ENCODE assay signal across 8 cellular contexts in genomic region chr14:90256354-90257131, GRCh38. TPM values are rescaled to one million over a fixed set of nuclear protein-coding genes. Genes with fewer than 3 reads are reported as not detected.
A peak's percentile ranks its signal among the peaks of the same experiment; 100 is the strongest.
DNase-seq lines count a peak whose midpoint lies in the region; ATAC-seq and TF ChIP-seq lines count a peak whose summit lies in the region.

Gene PSMC1, plus strand, starts transcription at chr14:90256553. Its CDS starts 45 bp downstream, at chr14:90256598.

- H3K9me3 ChIP-seq in adipocyte (ENCODE audit: control insufficient read depth, low read length) (no peaks in the 10 kb centered on the region), heart right ventricle (no peaks in the 10 kb centered on the region), upper lobe of left lung (no peaks in the 10 kb centered on the region)

- TF ChIP-seq POLR2A in upper lobe of left lung (IDR thresholded peaks at IDR 0.05): peak in 2 of 4 donors; percentile 57 to 66

- DNase-seq in NCI-H1436 (lab: John Stamatoyannopoulos, UW) (peak; percentile 88), T follicular helper cell (ENCODE audit: low read depth) (peak; percentile 84), adipocyte (ENCODE audit: low read depth) (peak; percentile 96), heart right ventricle (peak; percentile 86 to 94), posterior cingulate gyrus (peak; percentile 87 to 98 (median 91)), upper lobe of left lung (peak; percentile 90 to 93)

- H3K27me3 ChIP-seq in adipocyte (replicated peaks; ENCODE audit: control insufficient read depth, insufficient read depth, low read length) (no peaks in the 10 kb centered on the region), heart right ventricle (peaks cover 0 to 6% (median 0%) of the 10 kb centered on the region in 7 donors), upper lobe of left lung (no peaks in the 10 kb centered on the region)

- intact Hi-C loops in heart right ventricle (cut with DNase I): no loop called here
- intact Hi-C loops in posterior cingulate gyrus (cut with DNase I): no loop called here

- peak within 1 kb of the TSS; percentile 51 to 94 (median 86) for H3K27ac ChIP-seq in heart right ventricle
- peak within 1 kb of the TSS; percentile 78 to 92 (median 87) for H3K27ac ChIP-seq in upper lobe of left lung

- TF ChIP-seq CTCF in GM12875 (IDR thresholded peaks at IDR 0.05; ENCODE audit: borderline replicate concordance, insufficient read depth, low read depth, low read length) (no peak), heart right ventricle (IDR thresholded peaks at IDR 0.05) (peak in 1 of 9 donors; percentile 15), upper lobe of left lung (IDR thresholded peaks at IDR 0.05) (peak in 3 of 6 experiments; percentile 11 to 18 (median 15))

- peaks cover 22% of the 10 kb centered on the region for H3K36me3 ChIP-seq in adipocyte (ENCODE audit: control insufficient read depth, insufficient read depth, low read length, severe bottlenecking)
- peaks cover 0 to 32% (median 16%) of the 10 kb centered on the region in 9 donors for H3K36me3 ChIP-seq in heart right ventricle
- peaks cover 14 to 22% (median 19%) of the 10 kb centered on the region in 4 donors for H3K36me3 ChIP-seq in upper lobe of left lung

- 0% methylated on average over 55 of the region's 55 CpGs for WGBS in heart right ventricle, 2 donors
- 0 to 1% methylated on average over 22 to 55 of the region's 55 CpGs for WGBS in upper lobe of left lung, 2 donors

- peak within 1 kb of the TSS; percentile 96 for H3K9ac ChIP-seq in adipocyte (ENCODE audit: low read length)

- H3K4me3 ChIP-seq in GM12875 (ENCODE audit: low read depth, low read length) (peak within 1 kb of the TSS; percentile 81), adipocyte (ENCODE audit: low read length) (peak within 1 kb of the TSS; percentile 96), heart right ventricle (peak within 1 kb of the TSS; percentile 69 to 95 (median 82)), upper lobe of left lung (peak within 1 kb of the TSS; percentile 66 to 97 (median 85))

- peak in 1 of 4 donors; percentile 71 for TF ChIP-seq EP300 in upper lobe of left lung (IDR thresholded peaks at IDR 0.05)

- H3K4me1 ChIP-seq in adipocyte (ENCODE audit: control insufficient read depth, insufficient read depth, low read length) (peaks cover 18% of the 10 kb centered on the region), heart right ventricle (peaks cover 6 to 23% (median 22%) of the 10 kb centered on the region in 9 donors), upper lobe of left lung (peaks cover 12 to 17% (median 15%) of the 10 kb centered on the region in 4 donors)

- ATAC-seq in HG02798 (IDR thresholded peaks at IDR 0.05; ENCODE audit: poor library complexity, unreplicated experiment) (peak; percentile 97), heart right ventricle (peak; percentile 95 to 99 (median 98)), upper lobe of left lung (ENCODE audit: low FRiP score in 2 of 2) (peak; percentile 95 to 99)

RNA-seq across cellular contexts. Expression of gene PSMC1, which starts in this region (rescaled TPM):
- total RNA-seq in heart right ventricle: 100 to 1,000 TPM; 107 to 149 (median 127) TPM
- 100 to 1,000 TPM; 195 to 226 TPM for polyA plus RNA-seq in heart right ventricle
- total RNA-seq in upper lobe of left lung: 100 to 1,000 TPM in 1 of 6 donors, 10 to 100 TPM in 5; 29.3 to 101 (median 72.7) TPM

Comparison
In these comparisons a context has a peak if more than half of its experiments do, and no peak if none do; other contexts are left out.
1. Peak in every context shown above with its lines: DNase-seq, ATAC-seq, H3K4me3 ChIP-seq and H3K27ac ChIP-seq.